Comparison of ENCODE assay signal across 11 cellular contexts in the genomic region with DNA sequence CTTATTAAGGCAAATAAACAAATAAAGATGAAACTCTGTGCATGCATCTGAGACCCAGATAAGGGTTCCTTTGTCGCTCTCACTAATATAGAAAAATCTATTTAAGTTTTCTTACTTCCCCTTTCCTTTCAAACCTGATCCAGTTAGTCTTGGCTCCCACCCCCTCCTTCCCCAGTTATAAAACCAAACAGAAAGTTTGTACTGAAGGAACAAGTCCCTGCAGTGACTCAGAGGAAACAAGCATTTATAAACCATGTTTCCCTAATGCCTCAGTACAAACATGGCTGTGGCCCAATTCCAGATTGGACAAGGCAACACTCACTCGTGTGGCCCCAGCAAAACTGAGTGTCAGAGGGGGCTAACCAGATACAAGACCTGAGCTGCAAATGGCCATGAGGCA.
DNase-seq lines count a peak whose midpoint lies in the region; ATAC-seq and TF ChIP-seq lines count a peak whose summit lies in the region.
"Had no signal": no experiment of that assay in that cellular context is flagged by ENCODE, and none has a peak within 500 bp of the region (broad histone marks: within the 10 kb centered on the region; RNA-seq: fewer than 3 reads in every experiment).

No MANE protein-coding gene starts in this region.

- peak; percentile 27 for ATAC-seq in HG03025 (IDR thresholded peaks at IDR 0.05; ENCODE audit: low FRiP score, unreplicated experiment)

- no peak overlapping the region for H2BK12ac ChIP-seq in neuronal stem cell (ENCODE audit: low read length)

- no peak overlapping the region for H3K4me2 ChIP-seq in neuronal stem cell (ENCODE audit: insufficient read depth, low read length, poor library complexity, severe bottlenecking)

- no peak overlapping the region for H3K27ac Mint-ChIP-seq in progenitor cell of endocrine pancreas

- no peaks in the 10 kb centered on the region for H3K4me1 ChIP-seq in neuronal stem cell (ENCODE audit: control insufficient read depth in 2 of 2, insufficient read depth in 1 of 2, low read depth in 1 of 2, low read length in 2 of 2)

- no peak overlapping the region for H3K18ac ChIP-seq in neuronal stem cell (ENCODE audit: low read length)

- WGBS in neuronal stem cell (ENCODE audit: extremely low coverage in 2 of 2, insufficient read length in 2 of 2, insufficient replicate concordance in 1 of 2), 2 donors, result no CpG with 5 or more reads among the region's 2 CpGs

- H3K27me3 Mint-ChIP-seq in progenitor cell of endocrine pancreas, result no peaks in the 10 kb centered on the region

- H2BK15ac ChIP-seq in neuronal stem cell (ENCODE audit: low read length), result no peak overlapping the region

- TF ChIP-seq CTCF in C4-2B (conservative IDR thresholded peaks at IDR 0.05) (no peak), astrocyte of the cerebellum (IDR thresholded peaks at IDR 0.05; ENCODE audit: low read depth, low read length, missing control alignments) (no peak), progenitor cell of endocrine pancreas (IDR thresholded peaks at IDR 0.05; ENCODE audit: unreplicated experiment) (no peak)

- H3K4me3 Mint-ChIP-seq in progenitor cell of endocrine pancreas (ENCODE audit: low read depth), result no peak overlapping the region

- in situ Hi-C loops in astrocyte of the cerebellum (cut with HindIII; ENCODE audit: low sequenced_read_pairs), result loop anchor here (5.0 kb wide), 1 partner anchor 60 kb away; no protein-coding TSS in a partner anchor

- no peaks in the 10 kb centered on the region for H3K36me3 ChIP-seq in neuronal stem cell (replicated peaks in 1 of 2; ENCODE audit: control insufficient read depth in 2 of 2, insufficient read depth in 2 of 2, low read length in 2 of 2)
- H3K36me3 ChIP-seq: ovary had no signal

- H3K9me3 Mint-ChIP-seq in progenitor cell of endocrine pancreas (ENCODE audit: low read depth), result peaks cover 4% of the 10 kb centered on the region

- no peaks in the 10 kb centered on the region for H3K9me3 ChIP-seq in neuronal stem cell (replicated peaks in 1 of 2; ENCODE audit: control insufficient read depth in 2 of 2, insufficient read depth in 1 of 2, low read depth in 1 of 2, low read length in 2 of 2)
- H3K9me3 ChIP-seq: ovary had no signal

- no peak overlapping the region for H2AFZ ChIP-seq in neuronal stem cell (ENCODE audit: low read length)

- no peak overlapping the region for H3K4me3 ChIP-seq in astrocyte of the cerebellum (ENCODE audit: low read depth, low read length)
- H3K4me3 ChIP-seq in neuronal stem cell (ENCODE audit: low read length in 2 of 2), result no peak overlapping the region
- H3K4me3 ChIP-seq: ovary had no signal

- no peaks in the 10 kb centered on the region for H3K4me1 Mint-ChIP-seq in progenitor cell of endocrine pancreas (ENCODE audit: low read depth)

- no peak overlapping the region for H3K23ac ChIP-seq in neuronal stem cell (ENCODE audit: low read depth, low read length, poor library complexity)

- H3K14ac ChIP-seq in neuronal stem cell (ENCODE audit: low read length), result no peak overlapping the region

- no peak overlapping the region for H2BK5ac ChIP-seq in neuronal stem cell (ENCODE audit: low read length)

- H3K27me3 ChIP-seq in neuronal stem cell (ENCODE audit: control insufficient read depth in 3 of 3, insufficient read depth in 3 of 3, low read depth in 1 of 3, low read length in 3 of 3), result no peaks in the 10 kb centered on the region
- H3K27me3 ChIP-seq: ovary had no signal

- no peak overlapping the region for H4K91ac ChIP-seq in neuronal stem cell (ENCODE audit: low read depth, low read length, poor library complexity)

- DNase-seq in astrocyte of the cerebellum (ENCODE audit: low read depth) (peak; percentile 27), mucosa of gallbladder (ENCODE audit: low spot score) (peak; percentile 30), progenitor cell of endocrine pancreas (ENCODE audit: low spot score, unreplicated experiment) (no peak), neuronal stem cell (ENCODE audit: low spot score) (no peak)
- no peak for DNase-seq in activated CD4-positive, alpha-beta T cell treated with anti-CD3 and anti-CD28 coated beads for 1 hour
- no peak for DNase-seq in stimulated activated naive CD4-positive, alpha-beta T cell treated with Interleukin-2 at 50 U/mL for 16 hours (lab: John Stamatoyannopoulos, UW)
- DNase-seq: activated CD4-positive, alpha-beta T cell treated with anti-CD3 and anti-CD28 coated beads, Interleukin-2, amount 50 U/mL, for 1 hour; effector CD4-positive, alpha-beta T cell; ovary had no signal

- H3K27ac ChIP-seq in C4-2B, result peak overlapping the region; percentile 57; the same call in 1 of the 2 replicates
- H3K27ac ChIP-seq in neuronal stem cell (replicated peaks; ENCODE audit: low read length), result no peak overlapping the region
- H3K27ac ChIP-seq: ovary had no signal

- H3K9ac ChIP-seq in neuronal stem cell (ENCODE audit: low read depth, low read length, poor library complexity), result no peak overlapping the region

- H3K4ac ChIP-seq in neuronal stem cell (ENCODE audit: low read length), result no peak overlapping the region

- H3K79me1 ChIP-seq in neuronal stem cell (ENCODE audit: low read depth, low read length), result no peaks in the 10 kb centered on the region

- no peak overlapping the region for H2BK120ac ChIP-seq in neuronal stem cell (ENCODE audit: low read depth, low read length)

- no peaks in the 10 kb centered on the region for H3K36me3 Mint-ChIP-seq in progenitor cell of endocrine pancreas (ENCODE audit: insufficient read depth)

- no peak overlapping the region for H4K8ac ChIP-seq in neuronal stem cell (ENCODE audit: low read depth, low read length)

- no peak overlapping the region for H2AK5ac ChIP-seq in neuronal stem cell (ENCODE audit: low read depth, low read length)

Comparison
In these comparisons a context has a peak if more than half of its experiments do, and no peak if none do; other contexts are left out.
1. DNase-seq: peak in astrocyte of the cerebellum (single experiment) and mucosa of gallbladder (single experiment); none in progenitor cell of endocrine pancreas (single experiment), activated CD4-positive, alpha-beta T cell treated with anti-CD3 and anti-CD28 coated beads for 1 hour (single experiment), stimulated activated naive CD4-positive, alpha-beta T cell treated with Interleukin-2 at 50 U/mL for 16 hours (single experiment) and neuronal stem cell (single experiment).